ENCODE assay signal across 8 cellular contexts in the genomic region with DNA sequence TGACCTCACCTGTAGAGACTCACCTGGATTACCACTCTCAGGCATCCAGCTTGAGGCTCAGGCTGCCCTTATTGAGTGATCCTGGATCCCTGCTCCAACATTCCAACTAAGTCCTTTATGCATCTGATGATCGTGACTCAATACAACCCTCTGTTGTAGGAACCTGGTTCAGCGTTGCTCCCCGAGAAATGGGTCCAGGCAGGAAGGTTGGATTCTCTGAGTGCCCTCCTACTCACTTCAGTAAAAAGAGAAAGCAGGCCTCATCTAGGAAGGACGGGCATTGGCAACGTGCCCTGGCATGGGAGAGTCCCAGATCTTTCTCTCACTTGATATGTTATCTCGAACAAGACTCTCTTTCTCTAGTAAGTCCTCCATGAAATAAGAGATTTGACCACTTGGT. TPM values are rescaled to one million over a fixed set of nuclear protein-coding genes. Genes with fewer than 3 reads are reported as not detected.
"Had no signal": no experiment of that assay in that cellular context is flagged by ENCODE, and none has a peak within 500 bp of the region (broad histone marks: within the 10 kb centered on the region; RNA-seq: fewer than 3 reads in every experiment).

A gene with protein sequence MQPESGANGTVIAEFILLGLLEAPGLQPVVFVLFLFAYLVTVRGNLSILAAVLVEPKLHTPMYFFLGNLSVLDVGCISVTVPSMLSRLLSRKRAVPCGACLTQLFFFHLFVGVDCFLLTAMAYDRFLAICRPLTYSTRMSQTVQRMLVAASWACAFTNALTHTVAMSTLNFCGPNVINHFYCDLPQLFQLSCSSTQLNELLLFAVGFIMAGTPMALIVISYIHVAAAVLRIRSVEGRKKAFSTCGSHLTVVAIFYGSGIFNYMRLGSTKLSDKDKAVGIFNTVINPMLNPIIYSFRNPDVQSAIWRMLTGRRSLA (minus strand): TSS at position 101 of the 400 bp plus-strand sequence. CDS start 5,778 bp downstream, outside the sequence.

- H3K27ac Mint-ChIP-seq: IgD-negative memory B cell had no signal

- H3K4me3 ChIP-seq: K562 had no signal

- H3K36me3 Mint-ChIP-seq: IgD-negative memory B cell had no signal

- H3K4me3 Mint-ChIP-seq: IgD-negative memory B cell had no signal

- H3K27ac ChIP-seq: HL-60 had no signal

- DNase-seq: IMR-90, KBM-7 had no signal

RNA-seq across cellular contexts. Expression of the gene that starts here (rescaled TPM):
- total RNA-seq: HepG2, HT-29, HT1080, IMR-90, K562 had no signal
- polyA plus RNA-seq: HepG2, IMR-90, K562 had no signal
